Comparison of ENCODE assay signal across 18 cellular contexts in genomic region chr22:50076646-50077624, GRCh38. TPM values are rescaled to one million over a fixed set of nuclear protein-coding genes. Genes with fewer than 3 reads are reported as not detected.
"Had no signal": no experiment of that assay in that cellular context is flagged by ENCODE, and none has a peak within 500 bp of the region (broad histone marks: within the 10 kb centered on the region; RNA-seq: fewer than 3 reads in every experiment).

No MANE protein-coding gene starts in this region.

- H3K9me3 ChIP-seq: esophagus squamous epithelium, sigmoid colon, stomach, testis, upper lobe of left lung had no signal

- H3K27ac ChIP-seq: esophagus squamous epithelium, sigmoid colon, stomach, testis, upper lobe of left lung had no signal

- H3K4me1 ChIP-seq: sigmoid colon, testis, upper lobe of left lung had no signal

- H3K4me3 ChIP-seq: esophagus squamous epithelium, sigmoid colon, stomach, testis, upper lobe of left lung had no signal

- H3K36me3 ChIP-seq: esophagus squamous epithelium, sigmoid colon, stomach, upper lobe of left lung had no signal

- H3K27me3 ChIP-seq: testis, upper lobe of left lung had no signal

- FAIRE-seq: astrocyte had no signal

- ATAC-seq: activated CD4-positive, CD25-positive, alpha-beta regulatory T cell treated with anti-CD3 and anti-CD28 coated beads, Interleukin-2, amount 50 U/mL, for 24 hours; activated T-helper 17 cell treated with anti-CD3 and anti-CD28 coated beads, Interleukin-2, amount 50 U/mL, for 72 hours; left ventricle myocardium superior had no signal

- DNase-seq: activated naive CD4-positive, alpha-beta T cell treated with Interleukin-2 at 50 U/mL for 16 hours; esophagus squamous epithelium; hippocampal formation; left ventricle myocardium superior; mesenchymal stem cell; sigmoid colon; stimulated activated CD4-positive, alpha-beta T cell treated with anti-CD3 and anti-CD28 coated beads, Interleukin-2, amount 100 ng/mL, for 24 hours; stomach; testis had no signal

RNA-seq across cellular contexts. Expression of gene MLC1, which starts 8.3 kb away (rescaled TPM):
- total RNA-seq: glomerular endothelial cell, kidney epithelial cell, osteocyte, pulmonary artery endothelial cell, stomach had no signal
- polyA plus RNA-seq: stomach had no signal

RNA-seq across cellular contexts. Expression of gene MOV10L1, which starts 12.9 kb away (rescaled TPM):
- total RNA-seq: activated T-helper 17 cell treated with anti-CD3 and anti-CD28 coated beads, Interleukin-2, amount 50 U/mL, for 72 hours had no signal

RNA-seq across cellular contexts. Expression of gene TTLL8, which starts 18.8 kb away (rescaled TPM):
- total RNA-seq: activated T-helper 17 cell treated with anti-CD3 and anti-CD28 coated beads, Interleukin-2, amount 50 U/mL, for 72 hours; astrocyte; esophagus squamous epithelium; fibroblast of villous mesenchyme; glomerular endothelial cell; kidney epithelial cell; left ventricle myocardium superior; osteocyte; pulmonary artery endothelial cell; sigmoid colon; stomach; upper lobe of left lung had no signal
- polyA plus RNA-seq: sigmoid colon, stomach had no signal
